1 cellular context compared by ENCODE assay signal in genomic region chr2:108719149-108720044, GRCh38.
TF ChIP-seq lines count a peak whose summit lies in the region.

RANBP2 (plus strand) TSS chr2:108719482; CDS start chr2:108719607, 125 bp downstream.

TF ChIP-seq in HepG2, 621 proteins besides CTCF, POLR2A, EP300 and RAD21 (continued from another document and continues in another):
- TF ChIP-seq ZNF749 (CRISPR knock-in tag; IDR thresholded peaks at IDR 0.05; ENCODE audit: borderline replicate concordance) (peak; percentile 99), FOXO1 (CRISPR knock-in tag; IDR thresholded peaks at IDR 0.05) (peak; percentile 89), SMARCC2 (IDR thresholded peaks at IDR 0.05) (no peak), XBP1 (CRISPR knock-in tag; IDR thresholded peaks at IDR 0.05) (peak; percentile 89), ZNF546 (CRISPR knock-in tag; conservative IDR thresholded peaks at IDR 0.05) (peak; percentile 87; the same call in 1 of the 2 replicates), TEAD3 (CRISPR knock-in tag; optimal IDR thresholded peaks at IDR 0.05; ENCODE audit: borderline replicate concordance) (peak; percentile 86), MBD4 (IDR thresholded peaks at IDR 0.05; ENCODE audit: borderline replicate concordance, low read length) (no peak), ZFP36 (IDR thresholded peaks at IDR 0.05; ENCODE audit: borderline replicate concordance, low read depth, low read length, partially characterized antibody) (no peak), SYNCRIP (IDR thresholded peaks at IDR 0.05; ENCODE audit: insufficient read depth, low read depth, low read length) (no peak), KDM5A (IDR thresholded peaks at IDR 0.05; ENCODE audit: borderline replicate concordance, low read length) (peak; percentile 88), MED13 (CRISPR knock-in tag; IDR thresholded peaks at IDR 0.05) (peak; percentile 79), PTBP1 (IDR thresholded peaks at IDR 0.05; ENCODE audit: low read depth, low read length, poor library complexity, severe bottlenecking) (no peak), CBX2 (IDR thresholded peaks at IDR 0.05; ENCODE audit: low read depth, low read length) (no peak), CBX2 (CRISPR knock-in tag; IDR thresholded peaks at IDR 0.05; ENCODE audit: low read depth) (peak; percentile 88; the same call in 1 of the 2 replicates), ZBTB46 (CRISPR knock-in tag; IDR thresholded peaks at IDR 0.05; ENCODE audit: borderline replicate concordance) (no peak), GPBP1L1 (CRISPR knock-in tag; IDR thresholded peaks at IDR 0.05) (no peak), NFIB (CRISPR knock-in tag; IDR thresholded peaks at IDR 0.05; ENCODE audit: borderline replicate concordance) (peak; percentile 23; the same call in 1 of the 2 replicates), ZNF572 (CRISPR knock-in tag; IDR thresholded peaks at IDR 0.05) (peak; percentile 96), FOSL1 (CRISPR knock-in tag; IDR thresholded peaks at IDR 0.05; ENCODE audit: borderline replicate concordance) (peak; percentile 65), LBX2 (CRISPR knock-in tag; IDR thresholded peaks at IDR 0.05; ENCODE audit: borderline replicate concordance) (no peak; the same call in 1 of the 2 replicates), GTF2F1 (IDR thresholded peaks at IDR 0.05; ENCODE audit: low read length) (peak; percentile 79), ZNF549 (CRISPR knock-in tag; IDR thresholded peaks at IDR 0.05) (peak; percentile 51; the same call in 1 of the 2 replicates), JARID2 (CRISPR knock-in tag; IDR thresholded peaks at IDR 0.05; ENCODE audit: insufficient replicate concordance) (peak; percentile 81), RXRA (CRISPR knock-in tag; IDR thresholded peaks at IDR 0.05) (peak; percentile 91), ZNF451 (CRISPR knock-in tag; IDR thresholded peaks at IDR 0.05) (peak; percentile 99), ZNF746 (CRISPR knock-in tag; IDR thresholded peaks at IDR 0.05) (no peak; the same call in none of the 2 replicates), ZBTB26 (CRISPR knock-in tag; IDR thresholded peaks at IDR 0.05; ENCODE audit: borderline replicate concordance) (peak; percentile 93; the same call in 1 of the 2 replicates), ZNF225 (CRISPR knock-in tag; IDR thresholded peaks at IDR 0.05) (peak; percentile 81; the same call in 1 of the 2 replicates), MTF1 (CRISPR knock-in tag; IDR thresholded peaks at IDR 0.05) (peak; percentile 91), MAFK (conservative IDR thresholded peaks at IDR 0.05 in 1 of 2, IDR thresholded peaks at IDR 0.05 in 1 of 2; ENCODE audit: low read length in 2 of 2) (peak; percentile 10 to 14; a peak in 1 of 4 replicates), CHD4 (IDR thresholded peaks at IDR 0.05; ENCODE audit: borderline replicate concordance, low read length) (no peak), PBX3 (CRISPR knock-in tag; IDR thresholded peaks at IDR 0.05; ENCODE audit: borderline replicate concordance) (no peak), ERF (CRISPR knock-in tag; IDR thresholded peaks at IDR 0.05) (peak; percentile 98), SNRNP70 (IDR thresholded peaks at IDR 0.05; ENCODE audit: low read depth, low read length) (no peak), ZNF430 (CRISPR knock-in tag; IDR thresholded peaks at IDR 0.05) (peak; percentile 98), HOXA3 (CRISPR knock-in tag; IDR thresholded peaks at IDR 0.05) (peak; percentile 100), BORCS8-MEF2B (CRISPR knock-in tag; IDR thresholded peaks at IDR 0.05) (peak; percentile 99), ZIK1 (CRISPR knock-in tag; IDR thresholded peaks at IDR 0.05; ENCODE audit: borderline replicate concordance, low read depth) (peak; percentile 99), CCDC6 (CRISPR knock-in tag; IDR thresholded peaks at IDR 0.05) (peak; percentile 94), KLF6 (CRISPR knock-in tag; IDR thresholded peaks at IDR 0.05) (peak; percentile 96; the same call in 1 of the 2 replicates), ZNF234 (CRISPR knock-in tag; conservative IDR thresholded peaks at IDR 0.05) (peak; percentile 98; the same call in 1 of the 2 replicates), SSRP1 (CRISPR knock-in tag; IDR thresholded peaks at IDR 0.05) (no peak), PRMT3 (CRISPR knock-in tag; IDR thresholded peaks at IDR 0.05; ENCODE audit: borderline replicate concordance, low read depth) (0 out of 2 replicates have a peak, but pooled peaks have one; percentile 64), ZNF136 (CRISPR knock-in tag; IDR thresholded peaks at IDR 0.05; ENCODE audit: low read depth) (no peak), PAX8 (CRISPR knock-in tag; IDR thresholded peaks at IDR 0.05; ENCODE audit: borderline replicate concordance) (peak; percentile 73; the same call in 1 of the 2 replicates)
- TF ChIP-seq, protein P1, sequence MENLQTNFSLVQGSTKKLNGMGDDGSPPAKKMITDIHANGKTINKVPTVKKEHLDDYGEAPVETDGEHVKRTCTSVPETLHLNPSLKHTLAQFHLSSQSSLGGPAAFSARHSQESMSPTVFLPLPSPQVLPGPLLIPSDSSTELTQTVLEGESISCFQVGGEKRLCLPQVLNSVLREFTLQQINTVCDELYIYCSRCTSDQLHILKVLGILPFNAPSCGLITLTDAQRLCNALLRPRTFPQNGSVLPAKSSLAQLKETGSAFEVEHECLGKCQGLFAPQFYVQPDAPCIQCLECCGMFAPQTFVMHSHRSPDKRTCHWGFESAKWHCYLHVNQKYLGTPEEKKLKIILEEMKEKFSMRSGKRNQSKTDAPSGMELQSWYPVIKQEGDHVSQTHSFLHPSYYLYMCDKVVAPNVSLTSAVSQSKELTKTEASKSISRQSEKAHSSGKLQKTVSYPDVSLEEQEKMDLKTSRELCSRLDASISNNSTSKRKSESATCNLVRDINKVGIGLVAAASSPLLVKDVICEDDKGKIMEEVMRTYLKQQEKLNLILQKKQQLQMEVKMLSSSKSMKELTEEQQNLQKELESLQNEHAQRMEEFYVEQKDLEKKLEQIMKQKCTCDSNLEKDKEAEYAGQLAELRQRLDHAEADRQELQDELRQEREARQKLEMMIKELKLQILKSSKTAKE (CRISPR knock-in tag; IDR thresholded peaks at IDR 0.05; ENCODE audit: borderline replicate concordance), result peak; percentile 53; the same call in 1 of the 2 replicates
- TF ChIP-seq, protein P2, sequence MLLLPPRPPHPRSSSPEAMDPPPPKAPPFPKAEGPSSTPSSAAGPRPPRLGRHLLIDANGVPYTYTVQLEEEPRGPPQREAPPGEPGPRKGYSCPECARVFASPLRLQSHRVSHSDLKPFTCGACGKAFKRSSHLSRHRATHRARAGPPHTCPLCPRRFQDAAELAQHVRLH (CRISPR knock-in tag; IDR thresholded peaks at IDR 0.05; ENCODE audit: borderline replicate concordance, low read depth), result peak; percentile 99
- TF ChIP-seq, protein P3, sequence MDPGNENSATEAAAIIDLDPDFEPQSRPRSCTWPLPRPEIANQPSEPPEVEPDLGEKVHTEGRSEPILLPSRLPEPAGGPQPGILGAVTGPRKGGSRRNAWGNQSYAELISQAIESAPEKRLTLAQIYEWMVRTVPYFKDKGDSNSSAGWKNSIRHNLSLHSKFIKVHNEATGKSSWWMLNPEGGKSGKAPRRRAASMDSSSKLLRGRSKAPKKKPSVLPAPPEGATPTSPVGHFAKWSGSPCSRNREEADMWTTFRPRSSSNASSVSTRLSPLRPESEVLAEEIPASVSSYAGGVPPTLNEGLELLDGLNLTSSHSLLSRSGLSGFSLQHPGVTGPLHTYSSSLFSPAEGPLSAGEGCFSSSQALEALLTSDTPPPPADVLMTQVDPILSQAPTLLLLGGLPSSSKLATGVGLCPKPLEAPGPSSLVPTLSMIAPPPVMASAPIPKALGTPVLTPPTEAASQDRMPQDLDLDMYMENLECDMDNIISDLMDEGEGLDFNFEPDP (CRISPR knock-in tag; conservative IDR thresholded peaks at IDR 0.05), result peak; percentile 94; the same call in 1 of the 2 replicates
- TF ChIP-seq, protein P4, sequence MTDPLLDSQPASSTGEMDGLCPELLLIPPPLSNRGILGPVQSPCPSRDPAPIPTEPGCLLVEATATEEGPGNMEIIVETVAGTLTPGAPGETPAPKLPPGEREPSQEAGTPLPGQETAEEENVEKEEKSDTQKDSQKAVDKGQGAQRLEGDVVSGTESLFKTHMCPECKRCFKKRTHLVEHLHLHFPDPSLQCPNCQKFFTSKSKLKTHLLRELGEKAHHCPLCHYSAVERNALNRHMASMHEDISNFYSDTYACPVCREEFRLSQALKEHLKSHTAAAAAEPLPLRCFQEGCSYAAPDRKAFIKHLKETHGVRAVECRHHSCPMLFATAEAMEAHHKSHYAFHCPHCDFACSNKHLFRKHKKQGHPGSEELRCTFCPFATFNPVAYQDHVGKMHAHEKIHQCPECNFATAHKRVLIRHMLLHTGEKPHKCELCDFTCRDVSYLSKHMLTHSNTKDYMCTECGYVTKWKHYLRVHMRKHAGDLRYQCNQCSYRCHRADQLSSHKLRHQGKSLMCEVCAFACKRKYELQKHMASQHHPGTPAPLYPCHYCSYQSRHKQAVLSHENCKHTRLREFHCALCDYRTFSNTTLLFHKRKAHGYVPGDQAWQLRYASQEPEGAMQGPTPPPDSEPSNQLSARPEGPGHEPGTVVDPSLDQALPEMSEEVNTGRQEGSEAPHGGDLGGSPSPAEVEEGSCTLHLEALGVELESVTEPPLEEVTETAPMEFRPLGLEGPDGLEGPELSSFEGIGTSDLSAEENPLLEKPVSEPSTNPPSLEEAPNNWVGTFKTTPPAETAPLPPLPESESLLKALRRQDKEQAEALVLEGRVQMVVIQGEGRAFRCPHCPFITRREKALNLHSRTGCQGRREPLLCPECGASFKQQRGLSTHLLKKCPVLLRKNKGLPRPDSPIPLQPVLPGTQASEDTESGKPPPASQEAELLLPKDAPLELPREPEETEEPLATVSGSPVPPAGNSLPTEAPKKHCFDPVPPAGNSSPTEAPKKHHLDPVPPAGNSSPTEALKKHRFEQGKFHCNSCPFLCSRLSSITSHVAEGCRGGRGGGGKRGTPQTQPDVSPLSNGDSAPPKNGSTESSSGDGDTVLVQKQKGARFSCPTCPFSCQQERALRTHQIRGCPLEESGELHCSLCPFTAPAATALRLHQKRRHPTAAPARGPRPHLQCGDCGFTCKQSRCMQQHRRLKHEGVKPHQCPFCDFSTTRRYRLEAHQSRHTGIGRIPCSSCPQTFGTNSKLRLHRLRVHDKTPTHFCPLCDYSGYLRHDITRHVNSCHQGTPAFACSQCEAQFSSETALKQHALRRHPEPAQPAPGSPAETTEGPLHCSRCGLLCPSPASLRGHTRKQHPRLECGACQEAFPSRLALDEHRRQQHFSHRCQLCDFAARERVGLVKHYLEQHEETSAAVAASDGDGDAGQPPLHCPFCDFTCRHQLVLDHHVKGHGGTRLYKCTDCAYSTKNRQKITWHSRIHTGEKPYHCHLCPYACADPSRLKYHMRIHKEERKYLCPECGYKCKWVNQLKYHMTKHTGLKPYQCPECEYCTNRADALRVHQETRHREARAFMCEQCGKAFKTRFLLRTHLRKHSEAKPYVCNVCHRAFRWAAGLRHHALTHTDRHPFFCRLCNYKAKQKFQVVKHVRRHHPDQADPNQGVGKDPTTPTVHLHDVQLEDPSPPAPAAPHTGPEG (CRISPR knock-in tag; IDR thresholded peaks at IDR 0.05), result peak; percentile 97
- TF ChIP-seq, protein P5, sequence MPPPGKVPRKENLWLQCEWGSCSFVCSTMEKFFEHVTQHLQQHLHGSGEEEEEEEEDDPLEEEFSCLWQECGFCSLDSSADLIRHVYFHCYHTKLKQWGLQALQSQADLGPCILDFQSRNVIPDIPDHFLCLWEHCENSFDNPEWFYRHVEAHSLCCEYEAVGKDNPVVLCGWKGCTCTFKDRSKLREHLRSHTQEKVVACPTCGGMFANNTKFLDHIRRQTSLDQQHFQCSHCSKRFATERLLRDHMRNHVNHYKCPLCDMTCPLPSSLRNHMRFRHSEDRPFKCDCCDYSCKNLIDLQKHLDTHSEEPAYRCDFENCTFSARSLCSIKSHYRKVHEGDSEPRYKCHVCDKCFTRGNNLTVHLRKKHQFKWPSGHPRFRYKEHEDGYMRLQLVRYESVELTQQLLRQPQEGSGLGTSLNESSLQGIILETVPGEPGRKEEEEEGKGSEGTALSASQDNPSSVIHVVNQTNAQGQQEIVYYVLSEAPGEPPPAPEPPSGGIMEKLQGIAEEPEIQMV (CRISPR knock-in tag; IDR thresholded peaks at IDR 0.05; ENCODE audit: low read depth), result peak; percentile 95
